2 cellular contexts compared by ENCODE assay signal in the genomic region with DNA sequence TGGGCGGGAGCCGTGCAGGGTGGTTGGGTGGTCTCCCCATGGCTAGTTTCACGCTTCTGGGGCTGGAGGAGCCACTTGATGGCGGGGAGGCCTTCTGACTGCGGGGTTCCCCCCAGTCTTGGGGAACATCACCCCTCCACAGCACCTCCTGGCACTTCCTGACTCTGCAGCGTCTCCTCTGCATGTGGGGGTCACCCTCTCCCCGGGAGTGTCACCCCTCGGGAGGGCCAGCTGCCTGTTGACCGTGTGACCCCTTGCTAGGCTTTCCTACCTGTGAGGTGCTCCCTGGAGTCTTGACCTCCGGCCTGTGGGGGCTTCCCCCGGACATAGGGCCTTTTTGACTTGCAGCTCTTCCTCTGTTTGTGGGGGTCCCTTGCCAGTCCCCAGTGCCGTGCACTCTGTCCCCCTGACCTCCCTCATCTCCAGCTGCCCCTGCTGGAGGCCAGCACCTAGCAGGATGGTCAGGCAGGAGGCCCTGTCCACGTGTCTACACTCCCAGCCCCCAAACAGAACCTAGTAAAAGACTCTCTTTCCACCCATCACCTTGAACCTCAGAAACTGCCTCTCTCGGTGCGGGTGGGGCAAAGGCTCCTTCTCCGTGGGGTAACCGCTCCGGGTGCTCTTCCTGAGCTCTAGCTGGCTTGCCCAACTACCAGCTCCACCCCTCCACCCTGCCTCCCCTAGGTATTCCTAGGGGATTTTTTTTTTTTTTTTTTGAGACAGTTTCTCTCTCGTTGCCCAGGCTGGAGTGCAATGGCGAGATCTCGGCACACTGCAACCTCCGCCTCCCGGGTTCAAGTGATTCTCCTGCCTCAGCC.
TF ChIP-seq lines count a peak whose summit lies in the region.

No MANE protein-coding gene starts in this region.

TF ChIP-seq in A549, 52 proteins besides CTCF, POLR2A, EP300 and RAD21 (continued from another document):
- TF ChIP-seq, protein P1, sequence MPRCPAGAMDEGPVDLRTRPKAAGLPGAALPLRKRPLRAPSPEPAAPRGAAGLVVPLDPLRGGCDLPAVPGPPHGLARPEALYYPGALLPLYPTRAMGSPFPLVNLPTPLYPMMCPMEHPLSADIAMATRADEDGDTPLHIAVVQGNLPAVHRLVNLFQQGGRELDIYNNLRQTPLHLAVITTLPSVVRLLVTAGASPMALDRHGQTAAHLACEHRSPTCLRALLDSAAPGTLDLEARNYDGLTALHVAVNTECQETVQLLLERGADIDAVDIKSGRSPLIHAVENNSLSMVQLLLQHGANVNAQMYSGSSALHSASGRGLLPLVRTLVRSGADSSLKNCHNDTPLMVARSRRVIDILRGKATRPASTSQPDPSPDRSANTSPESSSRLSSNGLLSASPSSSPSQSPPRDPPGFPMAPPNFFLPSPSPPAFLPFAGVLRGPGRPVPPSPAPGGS (IDR thresholded peaks at IDR 0.05): no peak
- TF ChIP-seq GATA3 (IDR thresholded peaks at IDR 0.05; ENCODE audit: borderline replicate concordance): no peak
- TF ChIP-seq MYC (IDR thresholded peaks at IDR 0.05; ENCODE audit: borderline replicate concordance, low read length): no peak
- TF ChIP-seq ZC3H11A (IDR thresholded peaks at IDR 0.05): no peak
- TF ChIP-seq NFE2L2 (conservative IDR thresholded peaks at IDR 0.05; ENCODE audit: low read length): no peak
- no peak for TF ChIP-seq RCOR1 (IDR thresholded peaks at IDR 0.05; ENCODE audit: low read depth, low read length)
- TF ChIP-seq BHLHE40 (IDR thresholded peaks at IDR 0.05; ENCODE audit: low read depth, low read length): no peak
- TF ChIP-seq CBX2 (IDR thresholded peaks at IDR 0.05; ENCODE audit: borderline replicate concordance, low read depth): no peak
- no peak for TF ChIP-seq EHF (CRISPR knock-in tag; IDR thresholded peaks at IDR 0.05)
- TF ChIP-seq RARB (CRISPR knock-in tag; IDR thresholded peaks at IDR 0.05): no peak
- TF ChIP-seq MAFK (IDR thresholded peaks at IDR 0.05; ENCODE audit: partially characterized antibody): no peak

TF ChIP-seq in SK-N-SH treated with all-trans-retinoic acid at 6 μM for 48 hours, 23 proteins besides CTCF, POLR2A, EP300 and RAD21 (continued from another document):
- TF ChIP-seq ZNF8 (CRISPR knock-in tag; IDR thresholded peaks at IDR 0.05): no peak
